27 cellular contexts compared by ENCODE assay signal in the genomic region with DNA sequence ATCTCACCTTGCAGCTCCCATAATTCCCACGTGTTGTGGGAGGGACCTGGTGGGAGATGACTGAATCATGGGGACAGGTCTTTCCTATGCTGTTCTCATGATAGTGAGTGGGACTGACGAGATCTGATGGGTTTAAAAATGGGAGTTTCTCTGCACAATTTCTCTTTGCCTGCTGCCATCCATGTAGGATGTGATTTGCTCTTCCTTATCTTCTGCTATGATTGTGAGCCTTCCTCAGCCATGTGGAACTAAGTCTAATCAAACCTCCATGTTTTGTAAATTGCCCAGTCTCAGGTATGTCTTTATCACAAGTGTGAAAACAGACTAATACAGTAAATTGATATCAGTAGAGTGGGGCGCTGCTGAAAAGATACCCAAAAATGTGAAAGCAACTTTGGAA.
"Had no signal": no experiment of that assay in that cellular context is flagged by ENCODE, and none has a peak within 500 bp of the region (broad histone marks: within the 10 kb centered on the region; RNA-seq: fewer than 3 reads in every experiment).

No MANE protein-coding gene starts in this region.

- H3K36me3 ChIP-seq: stomach, suprapubic skin, thoracic aorta, thyroid gland, tibial artery, tibial nerve, transverse colon, upper lobe of left lung, upper lobe of right lung, uterus, vagina had no signal

- ATAC-seq: stimulated activated effector memory CD8-positive, alpha-beta T cell treated with anti-CD3 and anti-CD28 coated beads, Interleukin-12 subunit alpha, Interleukin-12 subunit beta, amount 100 ng/mL, for 72 hours; stimulated activated memory B cell treated with anti-CD40 and anti-IgM and Interleukin-4, amounts not matched to agents 10 μg/mL and 1 μg/mL and 100 μg/mL, for 72 hours; stimulated activated naive B cell treated with anti-CD40 and anti-IgM and Interleukin-4, amounts not matched to agents 10 μg/mL and 1 μg/mL and 100 μg/mL, for 72 hours; stimulated activated naive CD8-positive, alpha-beta T cell treated with anti-CD3 and anti-CD28 coated beads, Interleukin-15, amount 100 ng/mL, for 72 hours; stimulated activated naive CD8-positive, alpha-beta T cell treated with anti-CD3 and anti-CD28 coated beads, Interleukin-15, Interleukin-2, amounts not matched to agents 100 U/mL and 50 U/mL, for 24 hours; upper lobe of right lung had no signal

- H3K9me3 ChIP-seq: suprapubic skin, testis, thoracic aorta, thyroid gland, transverse colon, upper lobe of right lung, uterus, vagina had no signal

- FAIRE-seq: urothelium cell line had no signal

- DNase-seq: stimulated activated CD4-positive, alpha-beta T cell treated with anti-CD3 and anti-CD28 coated beads, Interleukin-2, amount 100 ng/mL, for 48 hours; stimulated activated CD4-positive, alpha-beta T cell treated with anti-CD3 and anti-CD28 coated beads, Interleukin-4, amount 100 ng/mL, for 1 hour; stimulated activated CD4-positive, alpha-beta T cell treated with anti-CD3 and anti-CD28 coated beads, Interleukin-4, amount 100 ng/mL, for 24 hours; stimulated activated CD4-positive, alpha-beta T cell treated with anti-CD3 and anti-CD28 coated beads, Interleukin-4, amount 100 ng/mL, for 4 hours; stimulated activated CD8-positive, alpha-beta memory T cell treated with anti-CD3 and anti-CD28 coated beads, Interleukin-4, amount 100 ng/mL, for 48 hours; stimulated activated naive B cell treated with anti-CD40 and anti-IgM and Interleukin-4, amounts not matched to agents 10 μg/mL and 1 μg/mL and 100 μg/mL, for 72 hours; stimulated activated naive CD4-positive, alpha-beta T cell; stimulated activated naive CD4-positive, alpha-beta T cell treated with Interleukin-2 at 50 U/mL for 16 hours; stimulated activated naive CD8-positive, alpha-beta T cell treated with anti-CD3 and anti-CD28 coated beads, Interleukin-15, amount 100 ng/mL, for 72 hours; stimulated activated naive CD8-positive, alpha-beta T cell treated with anti-CD3 and anti-CD28 coated beads, Interleukin-15, Interleukin-2, amounts not matched to agents 100 U/mL and 50 U/mL, for 24 hours; stomach; substantia nigra; testis; thyroid gland; tibial artery; transverse colon; trophoblast cell; upper lobe of left lung; upper lobe of right lung; uterus had no signal

- H3K27ac ChIP-seq: stomach, suprapubic skin, testis, thoracic aorta, thyroid gland, tibial artery, tibial nerve, transverse colon, upper lobe of left lung, upper lobe of right lung, uterus, vagina had no signal

- H3K4me3 ChIP-seq: stomach, suprapubic skin, testis, thoracic aorta, thyroid gland, tibial artery, tibial nerve, transverse colon, upper lobe of left lung, upper lobe of right lung, uterus, vagina had no signal

- H3K27me3 ChIP-seq: stomach, suprapubic skin, testis, thyroid gland, tibial artery, tibial nerve, transverse colon, upper lobe of left lung, upper lobe of right lung, uterus, vagina had no signal

- H3K4me1 ChIP-seq: stomach, suprapubic skin, testis, thyroid gland, tibial artery, tibial nerve, transverse colon, upper lobe of left lung, upper lobe of right lung, uterus, vagina had no signal
